Comparison of ENCODE assay signal across 20 cellular contexts in the genomic region with DNA sequence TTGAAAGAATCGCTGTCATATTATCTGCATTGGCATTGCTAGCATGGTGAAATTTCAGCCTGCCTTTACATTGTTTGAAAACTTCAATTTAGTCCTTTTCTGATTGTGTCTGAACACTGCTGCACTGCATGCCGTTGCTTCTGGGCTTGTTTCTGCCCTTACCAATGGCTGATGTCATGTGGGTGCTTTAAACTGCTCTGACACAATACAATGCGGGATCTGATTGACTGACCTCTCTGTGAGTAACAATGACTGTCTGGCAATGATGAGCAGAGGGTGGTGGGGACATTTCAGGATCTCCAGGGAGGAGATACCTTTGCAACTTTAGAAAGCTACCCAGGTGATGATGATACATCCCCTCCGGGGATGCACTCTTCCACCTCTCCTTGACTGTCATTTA.
DNase-seq lines count a peak whose midpoint lies in the region; ATAC-seq and TF ChIP-seq lines count a peak whose summit lies in the region.
"Had no signal": no experiment of that assay in that cellular context is flagged by ENCODE, and none has a peak within 500 bp of the region (broad histone marks: within the 10 kb centered on the region; RNA-seq: fewer than 3 reads in every experiment).

No MANE protein-coding gene starts in this region.

- H3K27me3 Mint-ChIP-seq in GM23338 (ENCODE audit: insufficient read depth, low read depth, poor library complexity), result no peaks in the 10 kb centered on the region

- TF ChIP-seq RAD21 in neural cell (conservative IDR thresholded peaks at IDR 0.05), result no peak

- no peak for TF ChIP-seq CTCF in GM23338 (conservative IDR thresholded peaks at IDR 0.05; ENCODE audit: low read depth in 2 of 2)
- no peak for TF ChIP-seq CTCF in dorsolateral prefrontal cortex (IDR thresholded peaks at IDR 0.05 in 54 of 56, conservative IDR thresholded peaks at IDR 0.05 in 2 of 56; ENCODE audit: low read depth in 1 of 56, partially characterized antibody in 56 of 56)
- TF ChIP-seq CTCF in neural cell (IDR thresholded peaks at IDR 0.05; ENCODE audit: poor library complexity, severe bottlenecking), result no peak
- TF ChIP-seq CTCF in foreskin keratinocyte (conservative IDR thresholded peaks at IDR 0.05), result no peak

- H3F3A ChIP-seq in GM23338 (replicated peaks; ENCODE audit: low read depth) (no peaks in the 10 kb centered on the region), neural cell (ENCODE audit: insufficient read depth, low read length, poor library complexity, severe bottlenecking) (no peaks in the 10 kb centered on the region)

- no peaks in the 10 kb centered on the region for H3K9me2 ChIP-seq in GM23338 (ENCODE audit: insufficient read depth)
- H3K9me2 ChIP-seq in neural cell (ENCODE audit: insufficient read depth, low read length), result no peaks in the 10 kb centered on the region

- no peak overlapping the region for H3K27ac Mint-ChIP-seq in GM23338
- H3K27ac Mint-ChIP-seq: CD4-positive, alpha-beta memory T cell had no signal

- peaks cover 32% of the 10 kb centered on the region for H3K4me1 Mint-ChIP-seq in GM23338
- H3K4me1 Mint-ChIP-seq: CD4-positive, alpha-beta memory T cell had no signal

- no peaks in the 10 kb centered on the region for H3K9me3 Mint-ChIP-seq in GM23338
- H3K9me3 Mint-ChIP-seq: CD4-positive, alpha-beta memory T cell had no signal

- H3K36me3 ChIP-seq in GM23338 (ENCODE audit: insufficient read depth) (no peaks in the 10 kb centered on the region), neural cell (ENCODE audit: insufficient read depth, low read length) (no peaks in the 10 kb centered on the region)

- H4K20me1 ChIP-seq in GM23338 (replicated peaks; ENCODE audit: insufficient read depth), result no peaks in the 10 kb centered on the region
- H4K20me1 ChIP-seq in neural cell (ENCODE audit: insufficient read depth), result no peaks in the 10 kb centered on the region

- H3K9me3 ChIP-seq in neural cell (ENCODE audit: low read length), result no peaks in the 10 kb centered on the region

- TF ChIP-seq EP300 in neural cell (conservative IDR thresholded peaks at IDR 0.05; ENCODE audit: poor library complexity, severe bottlenecking), result no peak

- H3K4me3 ChIP-seq in GM23338 (no peak overlapping the region), dorsolateral prefrontal cortex (peak overlapping the region in 51 of 59 donors; percentile 2 to 63 (median 34)), neural cell (ENCODE audit: low read length) (peak overlapping the region; percentile 30)
- H3K4me3 ChIP-seq: GM12878, K562 had no signal

- no peaks in the 10 kb centered on the region for H3K36me3 Mint-ChIP-seq in GM23338 (ENCODE audit: low read depth)
- H3K36me3 Mint-ChIP-seq: CD4-positive, alpha-beta memory T cell had no signal

- H3K4me3 Mint-ChIP-seq in GM23338, result no peak overlapping the region; the same call in 2 of the 3 replicates
- H3K4me3 Mint-ChIP-seq: CD4-positive, alpha-beta memory T cell had no signal

- H2AFZ ChIP-seq in GM23338 (no peak overlapping the region), neural cell (ENCODE audit: low read depth, low read length) (no peak overlapping the region)

- no peaks in the 10 kb centered on the region for H3K27me3 ChIP-seq in GM23338 (ENCODE audit: insufficient read depth)
- H3K27me3 ChIP-seq in dorsolateral prefrontal cortex, result no peaks in the 10 kb centered on the region
- H3K27me3 ChIP-seq in neural cell (ENCODE audit: insufficient read depth, low read depth, low read length), result no peaks in the 10 kb centered on the region
- H3K27me3 ChIP-seq in foreskin keratinocyte, result no peaks in the 10 kb centered on the region

- intact Hi-C loops in dorsolateral prefrontal cortex (cut with DNase I), result loop anchor here (5.0 to 10.0 kb wide), 3 partner anchors 118 to 178 kb away; partner anchors contain the start of gene ZBTB14 (in 2 of the 2)

- H3K27ac ChIP-seq in GM23338 (ENCODE audit: low read depth) (no peak overlapping the region), dorsolateral prefrontal cortex (peak overlapping the region; percentile 51 to 97 (median 89)), neural cell (ENCODE audit: low read length) (peak overlapping the region; percentile 67), foreskin keratinocyte (no peak overlapping the region)

- no peak for DNase-seq in GM23338 (ENCODE audit: low spot score)
- peak in 1 of 10 donors; percentile 45 for DNase-seq in dorsolateral prefrontal cortex
- peak; percentile 58 for DNase-seq in putamen (ENCODE audit: low spot score)
- no peak for DNase-seq in stimulated activated CD8-positive, alpha-beta memory T cell treated with anti-CD3 and anti-CD28 coated beads, Interleukin-4, amount 100 ng/mL, for 48 hours
- no peak for DNase-seq in foreskin keratinocyte
- no peak for DNase-seq in NCI-H748 (lab: John Stamatoyannopoulos, UW; ENCODE audit: unreplicated experiment)
- DNase-seq: CD4-positive, alpha-beta memory T cell; EL; GOT3; NCI-H1105 treated with DMSO at 0.1 percent for 48 hours; NCI-H1694 treated with DMSO at 0.1 percent for 48 hours; NCI-H2107; NCI-H510A; NCI-H774; OCI-M1; SHP77 treated with DMSO at 0.1 percent for 48 hours had no signal

- peak; percentile 12; the same call in 2 of the 3 replicates for ATAC-seq in GM23338
- ATAC-seq in HG02571 (IDR thresholded peaks at IDR 0.05; ENCODE audit: unreplicated experiment), result no peak
- no peak for ATAC-seq in foreskin keratinocyte
- ATAC-seq: GM12878, K562 had no signal

- H3K4me2 ChIP-seq in GM23338 (no peak overlapping the region), neural cell (ENCODE audit: low read length) (peak overlapping the region; percentile 45)

- no peak overlapping the region for H3K9ac ChIP-seq in neural cell (ENCODE audit: low read length)

- H3K4me1 ChIP-seq in GM23338 (ENCODE audit: insufficient read depth), result peaks cover 7% of the 10 kb centered on the region; the same call in 1 of the 2 replicates
- no peaks in the 10 kb centered on the region for H3K4me1 ChIP-seq in foreskin keratinocyte

- H3K79me2 ChIP-seq in GM23338 (replicated peaks; ENCODE audit: insufficient read depth) (no peaks in the 10 kb centered on the region), neural cell (replicated peaks; ENCODE audit: insufficient read depth, low read length) (no peaks in the 10 kb centered on the region)

TF ChIP-seq in GM23338, 12 proteins besides CTCF, POLR2A, EP300 and RAD21:
- TF ChIP-seq NANOG (IDR thresholded peaks at IDR 0.05; ENCODE audit: borderline replicate concordance), result no peak
- no peak for TF ChIP-seq ZNF331 (CRISPR knock-in tag; IDR thresholded peaks at IDR 0.05; ENCODE audit: low read depth)
TF ChIP-seq in GM23338: peak in this region for 0.

TF ChIP-seq in neural cell, 6 proteins besides CTCF, POLR2A, EP300 and RAD21:
- TF ChIP-seq REST (IDR thresholded peaks at IDR 0.05; ENCODE audit: borderline replicate concordance) (no peak), EZH2 (IDR thresholded peaks at IDR 0.05; ENCODE audit: borderline replicate concordance, insufficient read depth, low read length, poor library complexity, severe bottlenecking) (no peak), POLR2AphosphoS5 (IDR thresholded peaks at IDR 0.05) (no peak), MXI1 (conservative IDR thresholded peaks at IDR 0.05; ENCODE audit: poor library complexity, severe bottlenecking) (no peak), TAF1 (IDR thresholded peaks at IDR 0.05; ENCODE audit: low read depth) (no peak), SMC3 (conservative IDR thresholded peaks at IDR 0.05; ENCODE audit: poor library complexity) (no peak)
TF ChIP-seq in neural cell: peak in this region for 0.

Comparison
In these comparisons a context has a peak if more than half of its experiments do, and no peak if none do; other contexts are left out.
1. H3K27ac ChIP-seq: peak in dorsolateral prefrontal cortex (59 of 59) and neural cell (single experiment); none in GM23338 (single experiment) and foreskin keratinocyte (single experiment).